In the genomic region with DNA sequence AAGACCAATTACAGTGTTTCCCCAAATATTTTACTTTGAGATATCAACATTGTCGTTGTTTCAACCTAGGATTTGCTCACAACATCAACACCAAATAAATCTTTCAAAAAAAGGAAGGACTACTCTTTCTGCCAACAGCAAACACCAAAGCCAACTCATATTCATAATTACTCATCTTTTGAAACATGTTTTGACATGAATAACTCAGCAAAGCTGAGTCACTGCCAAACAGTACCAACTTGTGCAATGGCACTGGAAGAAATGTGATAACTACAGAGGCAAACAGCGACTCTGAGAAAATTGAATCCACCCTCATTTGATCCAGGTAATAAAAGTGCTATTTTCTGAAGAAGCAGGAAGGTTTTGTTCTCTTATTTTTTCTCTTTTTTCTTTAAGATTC, we compare ENCODE assay signal across 11 cellular contexts.
DNase-seq lines count a peak whose midpoint lies in the region; ATAC-seq, FAIRE-seq and TF ChIP-seq lines count a peak whose summit lies in the region.
"Had no signal": no experiment of that assay in that cellular context is flagged by ENCODE, and none has a peak within 500 bp of the region (broad histone marks: within the 10 kb centered on the region; RNA-seq: fewer than 3 reads in every experiment).

No MANE protein-coding gene starts in this region.

- DNase-seq in HL-60 (ENCODE audit: low read depth in 1 of 2, low spot score in 1 of 2): peak; percentile 64 to 72
- DNase-seq in RCC 7860 (ENCODE audit: low spot score): no peak
- peak; percentile 26 to 36 for DNase-seq in lung microvascular endothelial cell (ENCODE audit: low read depth in 2 of 2)
- no peak for DNase-seq in GM13976 (ENCODE audit: low spot score)
- no peak for DNase-seq in MM.1S
- DNase-seq in KG1 (lab: John Stamatoyannopoulos, UW): no peak
- DNase-seq: activated T-cell treated with anti-CD3 and anti-CD28 coated beads for 4 hours; mesenchymal stem cell; stimulated activated CD4-positive, alpha-beta T cell treated with anti-CD3 and anti-CD28 coated beads, Interleukin-4, amount 100 ng/mL, for 1 hour had no signal

- no peaks in the 10 kb centered on the region for H3K9me3 ChIP-seq in MM.1S (replicated peaks; ENCODE audit: insufficient read depth, low read length)

- H3K27ac ChIP-seq in HL-60 (replicated peaks): peak overlapping the region; percentile 44
- no peak overlapping the region for H3K27ac ChIP-seq in MM.1S (ENCODE audit: low read length)

- H2AFZ ChIP-seq in MM.1S (ENCODE audit: low read length): no peak overlapping the region

- H3K27me3 ChIP-seq in HL-60 (ENCODE audit: insufficient read depth, poor library complexity, severe bottlenecking) (no peaks in the 10 kb centered on the region), MM.1S (replicated peaks; ENCODE audit: insufficient read depth, low read length) (no peaks in the 10 kb centered on the region)

- no peaks in the 10 kb centered on the region for H3K4me1 ChIP-seq in MM.1S (ENCODE audit: low read length)

- FAIRE-seq in RCC 7860 (lab: Jason Lieb, UNC): peak; percentile 44

- ATAC-seq in GM18519 (IDR thresholded peaks at IDR 0.05; ENCODE audit: low FRiP score, unreplicated experiment) (peak; percentile 41), GM19452 (IDR thresholded peaks at IDR 0.05; ENCODE audit: unreplicated experiment) (no peak)

- H3K4me3 ChIP-seq in HL-60 (replicated peaks; ENCODE audit: insufficient read depth, low read length) (no peak overlapping the region), MM.1S (ENCODE audit: low read length) (no peak overlapping the region)

- H3K36me3 ChIP-seq in MM.1S (replicated peaks; ENCODE audit: insufficient read depth, low read length): no peaks in the 10 kb centered on the region

- no peaks in the 10 kb centered on the region for H4K20me1 ChIP-seq in MM.1S (ENCODE audit: insufficient read depth, low read length)

- H3F3A ChIP-seq in MM.1S (ENCODE audit: insufficient read depth, low read length): no peaks in the 10 kb centered on the region

- no peaks in the 10 kb centered on the region for H3K9me2 ChIP-seq in MM.1S (replicated peaks; ENCODE audit: insufficient read depth, low read length)

- no peaks in the 10 kb centered on the region for H3K79me2 ChIP-seq in MM.1S (ENCODE audit: low read length)

- TF ChIP-seq CTCF in HL-60 (IDR thresholded peaks at IDR 0.05; ENCODE audit: insufficient read depth, low read length) (no peak), GM13976 (IDR thresholded peaks at IDR 0.05; ENCODE audit: borderline replicate concordance, control extremely low read depth, extremely low read depth, insufficient read depth, missing control alignments) (no peak), MM.1S (IDR thresholded peaks at IDR 0.05; ENCODE audit: low read length) (no peak)

- in situ Hi-C loops in GM13976 (cut with MboI; ENCODE audit: low sequenced_read_pairs, unreplicated experiment): no loop called here

- H3K4me2 ChIP-seq in MM.1S (ENCODE audit: low read depth, low read length): no peak overlapping the region

- no peak overlapping the region for H3K9ac ChIP-seq in MM.1S (ENCODE audit: low read length)

Comparison
In these comparisons a context has a peak if more than half of its experiments do, and no peak if none do; other contexts are left out.
1. DNase-seq: peak in HL-60 (2 of 2) and lung microvascular endothelial cell (2 of 2); none in RCC 7860 (single experiment), GM13976 (single experiment), MM.1S (single experiment) and KG1 (single experiment).